ENCODE assay signal across 8 cellular contexts in genomic region chr12:55926738-55927587, GRCh38. TPM values are rescaled to one million over a fixed set of nuclear protein-coding genes. Genes with fewer than 3 reads are reported as not detected.
DNase-seq lines count a peak whose midpoint lies in the region; ATAC-seq, FAIRE-seq and TF ChIP-seq lines count a peak whose summit lies in the region.

No MANE protein-coding gene starts in this region.

- H3K4me1 Mint-ChIP-seq in central memory CD8-positive, alpha-beta T cell = peaks cover 65% of the 10 kb centered on the region

- H3K9me3 Mint-ChIP-seq in central memory CD8-positive, alpha-beta T cell = no peaks in the 10 kb centered on the region

- FAIRE-seq in kidney (lab: Jason Lieb, UNC) = no peak

- H3K36me3 Mint-ChIP-seq in central memory CD8-positive, alpha-beta T cell (ENCODE audit: insufficient read depth) = peaks cover 44% of the 10 kb centered on the region

- ATAC-seq in GM19023 (IDR thresholded peaks at IDR 0.05; ENCODE audit: unreplicated experiment) = peak; percentile 41
- ATAC-seq in HG03280 (IDR thresholded peaks at IDR 0.05; ENCODE audit: unreplicated experiment) = peak; percentile 51
- ATAC-seq in central memory CD8-positive, alpha-beta T cell (replicated peaks; ENCODE audit: extremely low read depth, poor library complexity, severe bottlenecking) = peak; percentile 52

- intact Hi-C loops in kidney (cut with DNase I) = no loop called here

- peak; percentile 80 for TF ChIP-seq CTCF in AG09319 (IDR thresholded peaks at IDR 0.05; ENCODE audit: low read depth, low read length)
- peak; percentile 55 for TF ChIP-seq CTCF in kidney (IDR thresholded peaks at IDR 0.05; ENCODE audit: borderline replicate concordance, extremely low read depth, insufficient read depth)

- peak overlapping the region; percentile 95 for H3K27ac Mint-ChIP-seq in central memory CD8-positive, alpha-beta T cell (ENCODE audit: low read depth)

- H3K9ac ChIP-seq in kidney (ENCODE audit: low read length in 2 of 2) = peak overlapping the region; percentile 91 to 100

- no peaks in the 10 kb centered on the region for H3K9me3 ChIP-seq in kidney (ENCODE audit: control insufficient read depth in 1 of 2, low read length in 2 of 2)

- H3K27me3 Mint-ChIP-seq in central memory CD8-positive, alpha-beta T cell = no peaks in the 10 kb centered on the region

- H3K4me3 ChIP-seq in kidney (ENCODE audit: low read length in 2 of 2) = peak overlapping the region; percentile 88 to 99

- H3K4me3 Mint-ChIP-seq in central memory CD8-positive, alpha-beta T cell = peak overlapping the region; percentile 99

- peak overlapping the region; percentile 94 to 98 for H3K27ac ChIP-seq in kidney (ENCODE audit: low read depth in 2 of 2, low read length in 2 of 2)

- peak; percentile 77 for DNase-seq in AG09319 (ENCODE audit: extremely low read depth, low read depth)
- peak; percentile 78 for DNase-seq in NCI-H345 treated with DMSO at 0.1 percent for 48 hours (lab: John Stamatoyannopoulos, UW; ENCODE audit: unreplicated experiment)
- DNase-seq in activated CD4-positive, CD25-positive, alpha-beta regulatory T cell treated with anti-CD3 and anti-CD28 coated beads, Interleukin-2, amount 50 U/mL, for 16 hours (ENCODE audit: low read depth, low spot score) = peak; percentile 80
- peak; percentile 63 to 70 for DNase-seq in central memory CD8-positive, alpha-beta T cell (ENCODE audit: low spot score in 2 of 2)
- peak; percentile 95 for DNase-seq in kidney
- peak; percentile 79 to 81 for DNase-seq in stimulated activated CD4-positive, alpha-beta T cell treated with anti-CD3 and anti-CD28 coated beads, Interleukin-15, amount 100 ng/mL, for 1 hour (ENCODE audit: low read depth in 1 of 2, low spot score in 1 of 2)

- H3K4me1 ChIP-seq in kidney (ENCODE audit: control insufficient read depth in 1 of 2, insufficient read depth in 1 of 2, low read depth in 1 of 2, low read length in 2 of 2) = peaks cover 0 to 14% of the 10 kb centered on the region in 2 donors

- H3K36me3 ChIP-seq in kidney (ENCODE audit: control insufficient read depth in 1 of 2, insufficient read depth in 2 of 2, low read length in 2 of 2) = peaks cover 0 to 3% of the 10 kb centered on the region in 2 donors

RNA-seq across cellular contexts. Expression of gene PYM1, which starts 0.7 kb away (rescaled TPM):
- 29.0 TPM for total RNA-seq in kidney
- polyA plus RNA-seq in kidney (ENCODE audit: insufficient read depth, low read depth, low replicate concordance) = 39.7 TPM

RNA-seq across cellular contexts. Expression of gene DGKA, which starts 4.0 kb away (rescaled TPM):
- total RNA-seq in kidney = 68.2 TPM
- 13.2 TPM for polyA plus RNA-seq in kidney (ENCODE audit: insufficient read depth, low read depth, low replicate concordance)

RNA-seq across cellular contexts. Expression of gene PMEL, which starts 38.9 kb away (rescaled TPM):
- 1.7 TPM for total RNA-seq in kidney
- 3.5 TPM for polyA plus RNA-seq in kidney (ENCODE audit: insufficient read depth, low read depth, low replicate concordance)

RNA-seq across cellular contexts. Expression of gene CDK2, which starts 39.7 kb away (rescaled TPM):
- total RNA-seq in kidney = 23.2 TPM
- 7.6 TPM for polyA plus RNA-seq in kidney (ENCODE audit: insufficient read depth, low read depth, low replicate concordance)

RNA-seq across cellular contexts. Expression of gene RAB5B, which starts 46.9 kb away (rescaled TPM):
- total RNA-seq in kidney = 112 TPM
- polyA plus RNA-seq in kidney (ENCODE audit: insufficient read depth, low read depth, low replicate concordance) = 72.5 TPM

Comparison
In these comparisons a context has a peak if more than half of its experiments do, and no peak if none do; other contexts are left out.
1. Peak in every context shown above with its lines: DNase-seq, ATAC-seq, H3K4me3 ChIP-seq and H3K27ac ChIP-seq.